Comparison of ENCODE assay signal across 8 cellular contexts in genomic region chr4:94758141-94758699, GRCh38. TPM values are rescaled to one million over a fixed set of nuclear protein-coding genes. Genes with fewer than 3 reads are reported as not detected.
DNase-seq lines count a peak whose midpoint lies in the region; ATAC-seq and TF ChIP-seq lines count a peak whose summit lies in the region.

No MANE protein-coding gene starts in this region.

- peak; percentile 12 for DNase-seq in activated CD4-positive, alpha-beta memory T cell treated with anti-CD3 and anti-CD28 coated beads for 36 hours
- DNase-seq in activated CD4-positive, alpha-beta memory T cell treated with anti-CD3 and anti-CD28 coated beads, Interleukin-2, amount 10 ng/mL, durations not matched to agents 7 days and 5 days, result no peak
- peak; percentile 73 for DNase-seq in WERI-Rb-1
- DNase-seq in foreskin melanocyte, result peak; percentile 19
- DNase-seq in neural progenitor cell (ENCODE audit: low spot score), result peak; percentile 80
- DNase-seq in Kasumi-1 (lab: John Stamatoyannopoulos, UW), result no peak
- DNase-seq in CD14-positive monocyte (ENCODE audit: low spot score), result no peak

- H3K27me3 ChIP-seq in WERI-Rb-1 (ENCODE audit: insufficient read depth, low read depth, severe bottlenecking) (no peaks in the 10 kb centered on the region), neural progenitor cell (peaks cover 87% of the 10 kb centered on the region)

- H3K27ac ChIP-seq in WERI-Rb-1 (no peak overlapping the region), neural progenitor cell (no peak overlapping the region)

- H3K4me3 ChIP-seq in WERI-Rb-1 (ENCODE audit: low read depth, low read length), result peak overlapping the region; percentile 83
- H3K4me3 ChIP-seq in neural progenitor cell, result peak overlapping the region; percentile 53

- H3K4me2 ChIP-seq in neural progenitor cell, result peak overlapping the region; percentile 78

- intact Hi-C loops in activated CD4-positive, alpha-beta memory T cell treated with anti-CD3 and anti-CD28 coated beads for 36 hours (cut with micrococcal nuclease), result no loop called here
- intact Hi-C loops in CD14-positive monocyte (cut with micrococcal nuclease), result no loop called here

- H3K27me3 Mint-ChIP-seq in activated CD4-positive, alpha-beta memory T cell treated with anti-CD3 and anti-CD28 coated beads for 36 hours, result peaks cover 52% of the 10 kb centered on the region
- peaks cover 71% of the 10 kb centered on the region for H3K27me3 Mint-ChIP-seq in activated CD4-positive, alpha-beta memory T cell treated with anti-CD3 and anti-CD28 coated beads, Interleukin-2, amount 10 ng/mL, durations not matched to agents 7 days and 5 days
- peaks cover 5% of the 10 kb centered on the region for H3K27me3 Mint-ChIP-seq in neural progenitor cell (ENCODE audit: insufficient read depth, low read depth)
- peaks cover 58 to 75% (median 68%) of the 10 kb centered on the region in 3 donors for H3K27me3 Mint-ChIP-seq in CD14-positive monocyte (ENCODE audit: low read depth in 3 of 3)

- no peaks in the 10 kb centered on the region for H4K20me1 ChIP-seq in neural progenitor cell (ENCODE audit: low read depth)

- peaks cover 8% of the 10 kb centered on the region for H3K4me1 Mint-ChIP-seq in activated CD4-positive, alpha-beta memory T cell treated with anti-CD3 and anti-CD28 coated beads for 36 hours (ENCODE audit: low read depth)
- peaks cover 10% of the 10 kb centered on the region for H3K4me1 Mint-ChIP-seq in activated CD4-positive, alpha-beta memory T cell treated with anti-CD3 and anti-CD28 coated beads, Interleukin-2, amount 10 ng/mL, durations not matched to agents 7 days and 5 days
- H3K4me1 Mint-ChIP-seq in neural progenitor cell (peaks cover 26% of the 10 kb centered on the region), CD14-positive monocyte (peaks cover 6% of the 10 kb centered on the region)

- H3K9ac ChIP-seq in neural progenitor cell, result no peak overlapping the region

- H3K9me3 ChIP-seq in WERI-Rb-1 (ENCODE audit: severe bottlenecking) (no peaks in the 10 kb centered on the region), neural progenitor cell (ENCODE audit: low read depth) (no peaks in the 10 kb centered on the region)

- no peaks in the 10 kb centered on the region for H3K36me3 ChIP-seq in WERI-Rb-1
- no peaks in the 10 kb centered on the region for H3K36me3 ChIP-seq in neural progenitor cell

- no peak overlapping the region for H3K27ac Mint-ChIP-seq in activated CD4-positive, alpha-beta memory T cell treated with anti-CD3 and anti-CD28 coated beads for 36 hours
- H3K27ac Mint-ChIP-seq in activated CD4-positive, alpha-beta memory T cell treated with anti-CD3 and anti-CD28 coated beads, Interleukin-2, amount 10 ng/mL, durations not matched to agents 7 days and 5 days, result no peak overlapping the region
- H3K27ac Mint-ChIP-seq in neural progenitor cell, result peak overlapping the region; percentile 51
- H3K27ac Mint-ChIP-seq in CD14-positive monocyte, result no peak overlapping the region

- TF ChIP-seq CTCF in WERI-Rb-1 (IDR thresholded peaks at IDR 0.05; ENCODE audit: low read depth, low read length), result no peak
- TF ChIP-seq CTCF in neural progenitor cell (IDR thresholded peaks at IDR 0.05), result no peak
- TF ChIP-seq CTCF in CD14-positive monocyte (IDR thresholded peaks at IDR 0.05), result no peak

- ATAC-seq in HG03139 (IDR thresholded peaks at IDR 0.05; ENCODE audit: unreplicated experiment), result no peak

- CTCF ChIA-PET in activated CD4-positive, alpha-beta memory T cell treated with anti-CD3 and anti-CD28 coated beads for 36 hours (lab: Charles Lee), result no interaction called here
- CTCF ChIA-PET in activated CD4-positive, alpha-beta memory T cell treated with anti-CD3 and anti-CD28 coated beads, Interleukin-2, amount 10 ng/mL, durations not matched to agents 7 days and 5 days (lab: Charles Lee), result no interaction called here

- H3K4me1 ChIP-seq in neural progenitor cell, result no peaks in the 10 kb centered on the region

- POLR2A ChIA-PET in activated CD4-positive, alpha-beta memory T cell treated with anti-CD3 and anti-CD28 coated beads for 36 hours (lab: Charles Lee), result no interaction called here
- POLR2A ChIA-PET in activated CD4-positive, alpha-beta memory T cell treated with anti-CD3 and anti-CD28 coated beads, Interleukin-2, amount 10 ng/mL, durations not matched to agents 7 days and 5 days (lab: Charles Lee), result no interaction called here

- no peaks in the 10 kb centered on the region for H3K79me2 ChIP-seq in neural progenitor cell (ENCODE audit: low read depth)

- H3F3A ChIP-seq in neural progenitor cell (ENCODE audit: low read depth), result peaks cover 9% of the 10 kb centered on the region

- no peaks in the 10 kb centered on the region for H3K9me3 Mint-ChIP-seq in activated CD4-positive, alpha-beta memory T cell treated with anti-CD3 and anti-CD28 coated beads for 36 hours
- H3K9me3 Mint-ChIP-seq in activated CD4-positive, alpha-beta memory T cell treated with anti-CD3 and anti-CD28 coated beads, Interleukin-2, amount 10 ng/mL, durations not matched to agents 7 days and 5 days, result no peaks in the 10 kb centered on the region
- H3K9me3 Mint-ChIP-seq in neural progenitor cell (no peaks in the 10 kb centered on the region), CD14-positive monocyte (peaks cover 0 to 11% (median 6%) of the 10 kb centered on the region in 7 donors)

- H3K36me3 Mint-ChIP-seq in activated CD4-positive, alpha-beta memory T cell treated with anti-CD3 and anti-CD28 coated beads for 36 hours, result no peaks in the 10 kb centered on the region
- no peaks in the 10 kb centered on the region for H3K36me3 Mint-ChIP-seq in activated CD4-positive, alpha-beta memory T cell treated with anti-CD3 and anti-CD28 coated beads, Interleukin-2, amount 10 ng/mL, durations not matched to agents 7 days and 5 days (ENCODE audit: low read depth)
- H3K36me3 Mint-ChIP-seq in neural progenitor cell, result no peaks in the 10 kb centered on the region
- H3K36me3 Mint-ChIP-seq in CD14-positive monocyte, result peaks cover 0 to 2% of the 10 kb centered on the region in 2 donors

- H3K4me3 Mint-ChIP-seq in activated CD4-positive, alpha-beta memory T cell treated with anti-CD3 and anti-CD28 coated beads for 36 hours, result peak overlapping the region; percentile 34
- H3K4me3 Mint-ChIP-seq in activated CD4-positive, alpha-beta memory T cell treated with anti-CD3 and anti-CD28 coated beads, Interleukin-2, amount 10 ng/mL, durations not matched to agents 7 days and 5 days, result no peak overlapping the region
- H3K4me3 Mint-ChIP-seq in neural progenitor cell (peak overlapping the region; percentile 91), CD14-positive monocyte (peak overlapping the region in 1 of 2 donors; percentile 88)

- H2AFZ ChIP-seq in neural progenitor cell (replicated peaks), result peak overlapping the region; percentile 96

RNA-seq across cellular contexts. Expression of gene BMPR1B, which starts 0.5 kb away (rescaled TPM):
- total RNA-seq in activated CD4-positive, alpha-beta memory T cell treated with anti-CD3 and anti-CD28 coated beads for 36 hours, result not detected
- not detected for total RNA-seq in activated CD4-positive, alpha-beta memory T cell treated with anti-CD3 and anti-CD28 coated beads, Interleukin-2, amount 10 ng/mL, durations not matched to agents 7 days and 5 days
- 1.4 and 2.7 TPM in 2 replicates for total RNA-seq in neural progenitor cell (ENCODE audit: low replicate concordance)
- polyA plus RNA-seq in CD14-positive monocyte, result not detected

Comparison
In these comparisons a context has a peak if more than half of its experiments do, and no peak if none do; other contexts are left out.
1. DNase-seq: peak in activated CD4-positive, alpha-beta memory T cell treated with anti-CD3 and anti-CD28 coated beads for 36 hours (single experiment), WERI-Rb-1 (single experiment), foreskin melanocyte (single experiment) and neural progenitor cell (single experiment); none in activated CD4-positive, alpha-beta memory T cell treated with anti-CD3 and anti-CD28 coated beads, Interleukin-2, amount 10 ng/mL, durations not matched to agents 7 days and 5 days (single experiment), Kasumi-1 (0 of 2) and CD14-positive monocyte (single experiment).